In the genomic region with DNA sequence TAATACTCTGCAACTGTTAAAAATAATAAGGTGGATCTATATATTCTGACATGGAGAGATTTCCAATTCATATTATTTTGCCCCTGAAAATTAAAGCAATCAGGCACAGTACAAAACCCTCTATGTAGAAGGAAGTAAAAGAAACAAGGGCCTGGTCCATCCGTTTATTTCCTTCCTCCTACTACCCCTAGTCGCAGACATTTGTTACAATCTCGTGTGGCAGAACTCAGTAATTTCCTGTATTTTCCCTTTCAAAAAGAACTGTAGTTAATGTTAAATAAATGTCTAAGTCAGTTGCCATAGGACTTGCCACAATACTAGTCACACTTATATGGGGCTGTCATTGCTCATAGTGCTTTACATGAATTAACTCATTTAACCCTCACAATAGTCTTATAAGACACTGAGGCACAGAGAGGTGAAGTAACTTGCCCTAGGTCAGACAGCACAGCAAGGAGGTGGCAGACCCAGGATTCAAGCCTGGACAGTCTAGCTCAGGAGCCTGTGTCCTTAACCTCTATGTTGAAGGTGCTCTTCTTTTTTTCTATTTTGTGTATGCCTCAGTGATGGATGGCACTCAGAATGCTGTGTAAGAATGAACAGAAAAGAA, we compare ENCODE assay signal across 14 cellular contexts. TPM values are rescaled to one million over a fixed set of nuclear protein-coding genes. Genes with fewer than 3 reads are reported as not detected.
DNase-seq lines count a peak whose midpoint lies in the region; TF ChIP-seq lines count a peak whose summit lies in the region.
"Had no signal": no experiment of that assay in that cellular context is flagged by ENCODE, and none has a peak within 500 bp of the region (broad histone marks: within the 10 kb centered on the region; RNA-seq: fewer than 3 reads in every experiment).

No MANE protein-coding gene starts in this region.

- peak overlapping the region in 2 of 4 donors; percentile 55 to 58 for H3K4me3 Mint-ChIP-seq in IgD-negative memory B cell
- peak overlapping the region; percentile 8 for H3K4me3 Mint-ChIP-seq in activated naive CD8-positive, alpha-beta T cell

- TF ChIP-seq CTCF in neutrophil (IDR thresholded peaks at IDR 0.05): no peak
- no peak for TF ChIP-seq CTCF in dorsolateral prefrontal cortex (IDR thresholded peaks at IDR 0.05 in 54 of 56, conservative IDR thresholded peaks at IDR 0.05 in 2 of 56; ENCODE audit: low read depth in 1 of 56, partially characterized antibody in 56 of 56)

- H3K4me3 ChIP-seq in neutrophil (ENCODE audit: low read depth in 1 of 2, low read length in 1 of 2) (peak overlapping the region in 1 of 2 experiments; percentile 21), dorsolateral prefrontal cortex (no peak overlapping the region)
- H3K4me3 ChIP-seq: PC-9 had no signal

- H3K27ac Mint-ChIP-seq in IgD-negative memory B cell: peak overlapping the region; percentile 84 to 95 (median 89)
- H3K27ac Mint-ChIP-seq in activated naive CD8-positive, alpha-beta T cell: peak overlapping the region; percentile 90

- H3K9me3 ChIP-seq in neutrophil: no peaks in the 10 kb centered on the region

- intact Hi-C loops in dorsolateral prefrontal cortex (cut with DNase I): no loop called here

- peaks cover 4% of the 10 kb centered on the region for H3K36me3 Mint-ChIP-seq in IgD-negative memory B cell
- H3K36me3 Mint-ChIP-seq in activated naive CD8-positive, alpha-beta T cell: no peaks in the 10 kb centered on the region

- no peaks in the 10 kb centered on the region for H3K27me3 ChIP-seq in neutrophil
- H3K27me3 ChIP-seq in dorsolateral prefrontal cortex: no peaks in the 10 kb centered on the region

- no peaks in the 10 kb centered on the region for H3K36me3 ChIP-seq in neutrophil

- peaks cover 92 to 93% of the 10 kb centered on the region in 2 experiments for H3K4me1 ChIP-seq in neutrophil (ENCODE audit: control insufficient read depth in 1 of 2, insufficient read depth in 1 of 2, low read depth in 1 of 2, low read length in 1 of 2)

- DNase-seq in SIG-M5 treated with dmso at 0.1 percent for 504 hours (lab: John Stamatoyannopoulos, UW; ENCODE audit: unreplicated experiment) (peak; percentile 40), SIG-M5 (lab: John Stamatoyannopoulos, UW) (no peak), SHP77 treated with DMSO at 0.1 percent for 48 hours (lab: John Stamatoyannopoulos, UW) (no peak), 8988T (no peak), dorsolateral prefrontal cortex (no peak)
- DNase-seq: effector CD4-positive, alpha-beta T cell; EL; NCI-H2029; PC-9; right cardiac atrium had no signal

- H3K4me1 Mint-ChIP-seq in IgD-negative memory B cell: peaks cover 42 to 45% (median 42%) of the 10 kb centered on the region in 3 donors
- peaks cover 42% of the 10 kb centered on the region for H3K4me1 Mint-ChIP-seq in activated naive CD8-positive, alpha-beta T cell (ENCODE audit: low read depth)

- H3K27me3 Mint-ChIP-seq in IgD-negative memory B cell: no peaks in the 10 kb centered on the region
- H3K27me3 Mint-ChIP-seq in activated naive CD8-positive, alpha-beta T cell: no peaks in the 10 kb centered on the region

- peak overlapping the region; percentile 100 for H3K27ac ChIP-seq in neutrophil
- H3K27ac ChIP-seq in dorsolateral prefrontal cortex: peak overlapping the region in 24 of 59 donors; percentile 6 to 70 (median 36)
- H3K27ac ChIP-seq: 22Rv1, PC-9 had no signal

- H3K9me3 Mint-ChIP-seq in IgD-negative memory B cell: no peaks in the 10 kb centered on the region
- H3K9me3 Mint-ChIP-seq in activated naive CD8-positive, alpha-beta T cell (ENCODE audit: low read depth): no peaks in the 10 kb centered on the region

RNA-seq across cellular contexts. Expression of a gene that starts 24.2 kb away (rescaled TPM):
- 15.8 TPM for polyA plus RNA-seq in IgD-negative memory B cell
- 10 to 100 TPM in 88 of 120 experiments, 1 to 10 TPM in 32; 1.6 to 80.0 (median 16.4) TPM for total RNA-seq in dorsolateral prefrontal cortex
